21 cellular contexts compared by ENCODE assay signal in genomic region chr4:186807809-186808634, GRCh38.
DNase-seq lines count a peak whose midpoint lies in the region; ATAC-seq and TF ChIP-seq lines count a peak whose summit lies in the region.
"Had no signal": no experiment of that assay in that cellular context is flagged by ENCODE, and none has a peak within 500 bp of the region (broad histone marks: within the 10 kb centered on the region; RNA-seq: fewer than 3 reads in every experiment).

No MANE protein-coding gene starts in this region.

- TF ChIP-seq CTCF in AG09309 (IDR thresholded peaks at IDR 0.05; ENCODE audit: control insufficient read depth, insufficient read depth, low read depth, low read length, missing control alignments), result no peak
- TF ChIP-seq CTCF in GM23338 (conservative IDR thresholded peaks at IDR 0.05; ENCODE audit: low read depth in 2 of 2), result no peak

- no peak overlapping the region for H3K4me3 Mint-ChIP-seq in GM23338
- H3K4me3 Mint-ChIP-seq in activated T-helper 2 cell treated with anti-CD3 and anti-CD28 coated beads, Interferon-gamma antibody, Interleukin-2, Interleukin-4, amounts not matched to agents 10 μg/mL and 5 μg/mL and 100 μg/mL, durations not matched to agents 14 hours and 24 hours and 36 hours (ENCODE audit: low read depth), result no peak overlapping the region
- H3K4me3 Mint-ChIP-seq: stimulated activated naive CD8-positive, alpha-beta T cell treated with anti-CD3 and anti-CD28 coated beads, Interleukin-15, Interleukin-2, amounts not matched to agents 100 ng/mL and 50 ng/mL, for 24 hours had no signal

- H3K9me2 ChIP-seq in GM23338 (ENCODE audit: insufficient read depth), result no peaks in the 10 kb centered on the region

- H3K27me3 ChIP-seq in GM23338 (ENCODE audit: insufficient read depth), result no peaks in the 10 kb centered on the region
- H3K27me3 ChIP-seq: esophagus squamous epithelium, hepatocyte, uterus had no signal

- H3K27ac Mint-ChIP-seq in GM23338, result no peak overlapping the region
- H3K27ac Mint-ChIP-seq in activated T-helper 2 cell treated with anti-CD3 and anti-CD28 coated beads, Interferon-gamma antibody, Interleukin-2, Interleukin-4, amounts not matched to agents 10 μg/mL and 5 μg/mL and 100 μg/mL, durations not matched to agents 14 hours and 24 hours and 36 hours, result no peak overlapping the region
- H3K27ac Mint-ChIP-seq: stimulated activated naive CD8-positive, alpha-beta T cell treated with anti-CD3 and anti-CD28 coated beads, Interleukin-15, Interleukin-2, amounts not matched to agents 100 ng/mL and 50 ng/mL, for 24 hours had no signal

- peaks cover 12% of the 10 kb centered on the region; the same call in 2 of the 3 replicates for H3K4me1 Mint-ChIP-seq in GM23338
- no peaks in the 10 kb centered on the region for H3K4me1 Mint-ChIP-seq in activated T-helper 2 cell treated with anti-CD3 and anti-CD28 coated beads, Interferon-gamma antibody, Interleukin-2, Interleukin-4, amounts not matched to agents 10 μg/mL and 5 μg/mL and 100 μg/mL, durations not matched to agents 14 hours and 24 hours and 36 hours (ENCODE audit: low read depth)

- ATAC-seq in GM23338 (no peak), left lobe of liver (peak; percentile 43)

- peaks cover 10% of the 10 kb centered on the region; the same call in 1 of the 2 replicates for H3K4me1 ChIP-seq in GM23338 (ENCODE audit: insufficient read depth)

- DNase-seq in AG09309 (ENCODE audit: low read depth) (peak; percentile 85), GM23338 (ENCODE audit: low spot score) (no peak), astrocyte of the hippocampus (ENCODE audit: low read depth, low spot score) (peak; percentile 57), left lobe of liver (ENCODE audit: low spot score) (no peak), NCI-H2081 (lab: John Stamatoyannopoulos, UW) (no peak), NCI-H2029 (lab: John Stamatoyannopoulos, UW) (no peak), DMS153 (lab: John Stamatoyannopoulos, UW) (no peak)
- no peak for DNase-seq in activated T-helper 2 cell treated with anti-CD3 and anti-CD28 coated beads, Interferon-gamma antibody, Interleukin-2, Interleukin-4, amounts not matched to agents 10 μg/mL and 5 μg/mL and 100 μg/mL, durations not matched to agents 14 hours and 24 hours and 36 hours (ENCODE audit: low spot score)
- DNase-seq: activated effector memory CD4-positive, alpha-beta T cell treated with anti-CD3 and anti-CD28 coated beads, Interleukin-2, amount 50 U/mL, for 16 hours; anterior cingulate cortex; DMS 273 treated with DMSO at 0.1 percent for 48 hours; dorsolateral prefrontal cortex; esophagus squamous epithelium; left cardiac atrium; NCI-H1694; NCI-H510A treated with DMSO at 0.1 percent for 48 hours; posterior cingulate gyrus; stimulated activated CD4-positive, alpha-beta T cell treated with anti-CD3 and anti-CD28 coated beads, Interleukin-12 subunit alpha, Interleukin-12 subunit beta, amount 100 ng/mL, for 4 hours had no signal

- no peak overlapping the region for H3K27ac ChIP-seq in GM23338 (ENCODE audit: low read depth)
- H3K27ac ChIP-seq: dorsolateral prefrontal cortex, esophagus squamous epithelium, hepatocyte had no signal

- peak overlapping the region; percentile 6; the same call in 1 of the 2 replicates for H2AFZ ChIP-seq in GM23338

- no peak overlapping the region for H3K4me2 ChIP-seq in GM23338

- intact Hi-C loops in activated T-helper 2 cell treated with anti-CD3 and anti-CD28 coated beads, Interferon-gamma antibody, Interleukin-2, Interleukin-4, amounts not matched to agents 10 μg/mL and 5 μg/mL and 100 μg/mL, durations not matched to agents 14 hours and 24 hours and 36 hours (cut with micrococcal nuclease), result no loop called here

- no peaks in the 10 kb centered on the region for H3K36me3 ChIP-seq in GM23338 (ENCODE audit: insufficient read depth)
- H3K36me3 ChIP-seq: esophagus squamous epithelium, uterus had no signal

- no peaks in the 10 kb centered on the region for H4K20me1 ChIP-seq in GM23338 (replicated peaks; ENCODE audit: insufficient read depth)

- 0 out of 3 replicates have a peak, but pooled peaks cover 4% of the 10 kb centered on the region for H3K36me3 Mint-ChIP-seq in GM23338 (ENCODE audit: low read depth)
- no peaks in the 10 kb centered on the region for H3K36me3 Mint-ChIP-seq in activated T-helper 2 cell treated with anti-CD3 and anti-CD28 coated beads, Interferon-gamma antibody, Interleukin-2, Interleukin-4, amounts not matched to agents 10 μg/mL and 5 μg/mL and 100 μg/mL, durations not matched to agents 14 hours and 24 hours and 36 hours (ENCODE audit: low read depth)

- H3K9me3 Mint-ChIP-seq in GM23338, result peaks cover 8% of the 10 kb centered on the region; the same call in 1 of the 3 replicates
- peaks cover 9% of the 10 kb centered on the region for H3K9me3 Mint-ChIP-seq in activated T-helper 2 cell treated with anti-CD3 and anti-CD28 coated beads, Interferon-gamma antibody, Interleukin-2, Interleukin-4, amounts not matched to agents 10 μg/mL and 5 μg/mL and 100 μg/mL, durations not matched to agents 14 hours and 24 hours and 36 hours

- no peaks in the 10 kb centered on the region for H3K79me2 ChIP-seq in GM23338 (replicated peaks; ENCODE audit: insufficient read depth)
- H3K79me2 ChIP-seq: hepatocyte had no signal

- H3K27me3 Mint-ChIP-seq in GM23338 (ENCODE audit: insufficient read depth, low read depth, poor library complexity), result no peaks in the 10 kb centered on the region
- H3K27me3 Mint-ChIP-seq in activated T-helper 2 cell treated with anti-CD3 and anti-CD28 coated beads, Interferon-gamma antibody, Interleukin-2, Interleukin-4, amounts not matched to agents 10 μg/mL and 5 μg/mL and 100 μg/mL, durations not matched to agents 14 hours and 24 hours and 36 hours (ENCODE audit: low read depth), result no peaks in the 10 kb centered on the region
- H3K27me3 Mint-ChIP-seq: stimulated activated naive CD8-positive, alpha-beta T cell treated with anti-CD3 and anti-CD28 coated beads, Interleukin-15, Interleukin-2, amounts not matched to agents 100 ng/mL and 50 ng/mL, for 24 hours had no signal

- H3K4me3 ChIP-seq in AG09309 (ENCODE audit: control insufficient read depth, low read depth, low read length) (peak overlapping the region; percentile 26), GM23338 (no peak overlapping the region)
- H3K4me3 ChIP-seq: dorsolateral prefrontal cortex, esophagus squamous epithelium, hepatocyte, uterus had no signal

- H3F3A ChIP-seq in GM23338 (replicated peaks; ENCODE audit: low read depth), result no peaks in the 10 kb centered on the region

TF ChIP-seq in GM23338, 12 proteins besides CTCF, POLR2A, EP300 and RAD21:
- TF ChIP-seq NANOG (IDR thresholded peaks at IDR 0.05; ENCODE audit: borderline replicate concordance) (no peak), EZH2phosphoT487 (IDR thresholded peaks at IDR 0.05; ENCODE audit: unreplicated experiment) (no peak), POLR2AphosphoS5 (IDR thresholded peaks at IDR 0.05; ENCODE audit: low read depth) (no peak), STAT1 (IDR thresholded peaks at IDR 0.05; ENCODE audit: unreplicated experiment) (no peak), ZNF114 (CRISPR knock-in tag; IDR thresholded peaks at IDR 0.05) (no peak)

Comparison
In these comparisons a context has a peak if more than half of its experiments do, and no peak if none do; other contexts are left out.
1. DNase-seq: peak in AG09309 (single experiment) and astrocyte of the hippocampus (single experiment); none in GM23338 (single experiment), left lobe of liver (single experiment), NCI-H2081 (0 of 2), NCI-H2029 (single experiment), DMS153 (single experiment) and activated T-helper 2 cell treated with anti-CD3 and anti-CD28 coated beads, Interferon-gamma antibody, Interleukin-2, Interleukin-4, amounts not matched to agents 10 μg/mL and 5 μg/mL and 100 μg/mL, durations not matched to agents 14 hours and 24 hours and 36 hours (single experiment).